8 cellular contexts compared by ENCODE assay signal in the genomic region with DNA sequence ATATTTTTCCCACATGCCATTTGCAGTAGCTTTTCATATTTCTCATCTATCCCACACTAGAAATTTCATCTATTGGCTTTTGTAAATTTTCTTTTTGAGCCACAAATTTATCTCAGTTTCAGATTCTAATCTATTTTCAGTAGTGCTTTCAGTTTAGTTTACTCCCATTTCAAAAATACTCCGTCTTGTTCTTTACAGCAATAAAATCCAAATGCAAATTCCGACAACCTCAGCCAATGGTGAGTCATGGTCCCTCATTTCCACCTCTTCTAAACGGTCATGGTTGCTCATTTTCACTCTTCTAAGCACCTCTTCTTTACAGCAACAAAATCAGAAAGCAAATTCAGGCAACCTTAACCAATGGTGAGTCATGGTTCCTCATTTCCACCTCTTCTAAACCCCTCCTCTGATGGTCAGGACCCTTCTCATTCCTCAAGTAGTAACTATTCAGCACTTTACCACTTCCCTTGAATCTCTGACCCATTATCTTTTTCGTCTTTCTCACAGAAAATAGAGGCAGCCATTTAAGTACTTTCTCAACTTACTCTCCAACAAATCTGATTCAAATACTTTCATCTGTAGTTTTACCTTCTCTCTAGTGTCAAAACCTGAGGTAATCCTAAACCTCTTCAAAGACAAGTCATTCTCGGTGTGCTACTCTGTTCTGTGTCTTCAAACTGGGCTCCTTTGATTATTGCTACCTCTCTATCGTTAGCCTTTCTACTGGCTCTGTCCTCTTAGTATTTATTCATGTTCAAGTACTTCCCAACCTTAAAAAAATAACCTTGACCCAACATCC. TPM values are rescaled to one million over a fixed set of nuclear protein-coding genes. Genes with fewer than 3 reads are reported as not detected.
DNase-seq lines count a peak whose midpoint lies in the region; ATAC-seq and TF ChIP-seq lines count a peak whose summit lies in the region.

No MANE protein-coding gene starts in this region.

- H4K20me1 ChIP-seq in OCI-LY1 (ENCODE audit: insufficient read depth, low read length) = no peaks in the 10 kb centered on the region

- no peaks in the 10 kb centered on the region for H3K79me2 ChIP-seq in OCI-LY1 (ENCODE audit: insufficient read depth, low read length)

- intact Hi-C loops in sciatic nerve (cut with DNase I) = no loop called here
- intact Hi-C loops in ascending aorta (cut with DNase I) = no loop called here

- H2AFZ ChIP-seq in OCI-LY1 (ENCODE audit: low read length) = no peak overlapping the region

- H3K27me3 ChIP-seq in OCI-LY1 (ENCODE audit: insufficient read depth, low read length) (no peaks in the 10 kb centered on the region), muscle layer of duodenum (ENCODE audit: low read depth, low read length) (no peaks in the 10 kb centered on the region), ascending aorta (no peaks in the 10 kb centered on the region)

- in situ Hi-C loops in G401 (cut with HindIII; ENCODE audit: low sequenced_read_pairs) = no loop called here

- H3K9me2 ChIP-seq in OCI-LY1 (ENCODE audit: low read depth, low read length) = no peaks in the 10 kb centered on the region

- peak overlapping the region; percentile 51 for H3K4me3 ChIP-seq in OCI-LY1 (ENCODE audit: low read depth, low read length, poor library complexity, severe bottlenecking)
- H3K4me3 ChIP-seq in muscle layer of duodenum (ENCODE audit: low read depth in 1 of 2, low read length in 2 of 2) = no peak overlapping the region
- no peak overlapping the region for H3K4me3 ChIP-seq in ascending aorta

- 0 out of 2 replicates have a peak, but pooled peaks cover 8% of the 10 kb centered on the region for H3K9me3 ChIP-seq in OCI-LY1 (ENCODE audit: low read length)
- no peaks in the 10 kb centered on the region for H3K9me3 ChIP-seq in muscle layer of duodenum (ENCODE audit: control insufficient read depth in 1 of 2, low read length in 2 of 2)
- no peaks in the 10 kb centered on the region for H3K9me3 ChIP-seq in ascending aorta

- peak overlapping the region; percentile 97 for H3K27ac ChIP-seq in OCI-LY1 (ENCODE audit: low read depth, low read length, poor library complexity, severe bottlenecking)
- peak overlapping the region; percentile 15 for H3K27ac ChIP-seq in muscle layer of duodenum (ENCODE audit: low read length)
- H3K27ac ChIP-seq in ascending aorta = no peak overlapping the region

- peaks cover 27% of the 10 kb centered on the region for H3K36me3 ChIP-seq in OCI-LY1 (ENCODE audit: insufficient read depth, low read length)
- peaks cover 4 to 17% of the 10 kb centered on the region in 2 donors for H3K36me3 ChIP-seq in muscle layer of duodenum (ENCODE audit: control insufficient read depth in 1 of 2, insufficient read depth in 2 of 2, low read length in 2 of 2)
- H3K36me3 ChIP-seq in ascending aorta = peaks cover 12 to 20% of the 10 kb centered on the region in 2 donors

- H3K4me2 ChIP-seq in OCI-LY1 (ENCODE audit: low read length) = peak overlapping the region; percentile 91

- peak overlapping the region; percentile 63 for H3K9ac ChIP-seq in OCI-LY1 (ENCODE audit: low read length)

- H3F3A ChIP-seq in OCI-LY1 (ENCODE audit: insufficient read depth, low read length) = 0 out of 2 replicates have a peak, but pooled peaks cover 9% of the 10 kb centered on the region

- TF ChIP-seq CTCF in OCI-LY1 (IDR thresholded peaks at IDR 0.05; ENCODE audit: low read length) (no peak), ascending aorta (IDR thresholded peaks at IDR 0.05) (no peak)

- peaks cover 61% of the 10 kb centered on the region for H3K4me1 ChIP-seq in OCI-LY1 (ENCODE audit: insufficient read depth, low read length, severe bottlenecking)
- H3K4me1 ChIP-seq in muscle layer of duodenum (ENCODE audit: control insufficient read depth in 1 of 2, insufficient read depth in 2 of 2, low read length in 2 of 2) = no peaks in the 10 kb centered on the region
- H3K4me1 ChIP-seq in ascending aorta = no peaks in the 10 kb centered on the region

- DNase-seq in sciatic nerve (ENCODE audit: low spot score) = no peak
- DNase-seq in G401 (ENCODE audit: low spot score) = no peak
- no peak for DNase-seq in ascending aorta (ENCODE audit: low spot score in 2 of 2)
- DNase-seq in activated CD8-positive, alpha-beta memory T cell treated with anti-CD3 and anti-CD28 coated beads, Interleukin-2, amount 50 U/mL, for 4 hours = no peak

- ATAC-seq in GM18868 (IDR thresholded peaks at IDR 0.05; ENCODE audit: unreplicated experiment) (peak; percentile 44), HG02798 (IDR thresholded peaks at IDR 0.05; ENCODE audit: poor library complexity, unreplicated experiment) (peak; percentile 67), sciatic nerve (no peak)

RNA-seq across cellular contexts. Expression of a gene that starts 34.4 kb away (rescaled TPM):
- total RNA-seq in sciatic nerve (24.4 TPM), ascending aorta (11.3 TPM)
- total RNA-seq in G401 (2014; rRNA removed; shearing (Covaris generic)) = 1.2 and 1.8 TPM in 2 replicates

Comparison
In these comparisons a context has a peak if more than half of its experiments do, and no peak if none do; other contexts are left out.
1. H3K27ac ChIP-seq: peak in OCI-LY1 (single experiment) and muscle layer of duodenum (single experiment); none in ascending aorta (0 of 2).